ENCODE assay signal across 23 cellular contexts in the genomic region with DNA sequence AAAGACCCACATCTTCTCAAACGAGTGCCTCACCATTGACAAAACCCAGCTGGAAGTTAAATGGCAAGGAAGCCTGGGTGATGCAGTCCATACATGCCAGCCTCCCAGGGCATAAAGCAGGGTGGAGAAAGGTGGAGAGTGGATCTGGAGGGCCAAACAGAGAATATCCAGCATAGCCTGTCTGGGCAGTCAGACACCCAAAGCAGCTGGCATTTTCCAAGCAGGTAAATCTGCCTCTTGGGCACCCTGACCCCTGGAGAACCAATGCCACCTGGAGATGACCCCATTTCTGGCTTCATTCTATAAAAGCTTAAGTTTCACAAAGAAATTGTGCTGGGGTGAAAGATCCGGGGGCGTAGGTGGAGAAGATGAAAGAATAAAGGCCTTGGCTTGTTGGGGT.
"Had no signal": no experiment of that assay in that cellular context is flagged by ENCODE, and none has a peak within 500 bp of the region (broad histone marks: within the 10 kb centered on the region; RNA-seq: fewer than 3 reads in every experiment).

No MANE protein-coding gene starts in this region.

- H3K27me3 Mint-ChIP-seq: naive thymus-derived CD8-positive, alpha-beta T cell had no signal

- H3K9ac ChIP-seq: parathyroid adenoma had no signal

- H3K36me3 Mint-ChIP-seq: naive thymus-derived CD8-positive, alpha-beta T cell had no signal

- H3K9me3 Mint-ChIP-seq: naive thymus-derived CD8-positive, alpha-beta T cell; nephron progenitor cell had no signal

- H2AFZ ChIP-seq: parathyroid adenoma had no signal

- H3K4me3 ChIP-seq: dorsolateral prefrontal cortex, gastrocnemius medialis, lower lobe of right lung, smooth muscle cell, stomach, testis, tibial artery, vagina had no signal

- H3K4me2 ChIP-seq: smooth muscle cell had no signal

- H3K36me3 ChIP-seq: gastrocnemius medialis, lower lobe of right lung, stomach, tibial artery, vagina had no signal

- H3K4me3 Mint-ChIP-seq: naive thymus-derived CD8-positive, alpha-beta T cell; nephron progenitor cell had no signal

- H3K4me1 ChIP-seq: testis had no signal

- DNase-seq: cerebellar nuclear complex; dorsolateral prefrontal cortex; effector CD4-positive, alpha-beta T cell; foreskin fibroblast; gastrocnemius medialis; head of caudate nucleus; left ventricle myocardium superior; lower lobe of right lung; naive thymus-derived CD8-positive, alpha-beta T cell; nephron progenitor cell; stimulated activated CD4-positive, alpha-beta T cell treated with anti-CD3 and anti-CD28 coated beads, Interleukin-12 subunit alpha, Interleukin-12 subunit beta, amount 100 ng/mL, for 4 hours; stimulated activated CD4-positive, alpha-beta T cell treated with anti-CD3 and anti-CD28 coated beads, Interleukin-1b, Interleukin-23, amount 100 ng/mL, for 48 hours; stimulated activated CD4-positive, alpha-beta T cell treated with anti-CD3 and anti-CD28 coated beads, Interleukin-4, amount 100 ng/mL, for 1 hour; stimulated activated CD8-positive, alpha-beta memory T cell treated with anti-CD3 and anti-CD28 coated beads, Interleukin-4, amount 100 ng/mL, for 48 hours; stimulated activated naive CD4-positive, alpha-beta T cell treated with Interleukin-2 at 50 U/mL for 16 hours; stomach; testis; tibial artery had no signal

- H3K9me3 ChIP-seq: gastrocnemius medialis, lower lobe of right lung, stomach, testis, tibial artery, vagina had no signal

- H3K27ac ChIP-seq: dorsolateral prefrontal cortex, epithelial cell of prostate, gastrocnemius medialis, lower lobe of right lung, parathyroid adenoma, stomach, testis, tibial artery, vagina had no signal

- H3K27me3 ChIP-seq: dorsolateral prefrontal cortex, gastrocnemius medialis, stomach, testis, tibial artery, vagina had no signal

- H3K27ac Mint-ChIP-seq: naive thymus-derived CD8-positive, alpha-beta T cell; nephron progenitor cell had no signal

- ATAC-seq: gastrocnemius medialis; left ventricle myocardium superior; lower lobe of right lung; naive thymus-derived CD8-positive, alpha-beta T cell; sciatic nerve had no signal
